Comparison of ENCODE assay signal across 14 cellular contexts in genomic region chr4:67436742-67437141, GRCh38.
DNase-seq lines count a peak whose midpoint lies in the region; ATAC-seq, FAIRE-seq and TF ChIP-seq lines count a peak whose summit lies in the region.
"Had no signal": no experiment of that assay in that cellular context is flagged by ENCODE, and none has a peak within 500 bp of the region (broad histone marks: within the 10 kb centered on the region; RNA-seq: fewer than 3 reads in every experiment).

No MANE protein-coding gene starts in this region.

- 51 to 79% (median 66%) methylated on average over 2 of the region's 2 CpGs for WGBS in small intestine, 3 donors

- H3K27ac ChIP-seq in left ventricle myocardium inferior (replicated peaks) (peak overlapping the region; percentile 49), WERI-Rb-1 (no peak overlapping the region), small intestine (ENCODE audit: low read depth in 1 of 2, low read length in 1 of 2) (no peak overlapping the region), Karpas-422 (ENCODE audit: low read length) (no peak overlapping the region)
- H3K27ac ChIP-seq: A549, VCaP had no signal

- no peaks in the 10 kb centered on the region for H3K9me2 ChIP-seq in Karpas-422 (replicated peaks; ENCODE audit: insufficient read depth, low read length)

- no peak overlapping the region for H2AFZ ChIP-seq in Karpas-422 (ENCODE audit: low read length)

- no peak overlapping the region for H3K9ac ChIP-seq in Karpas-422 (ENCODE audit: low read length)

- intact Hi-C loops in left ventricle myocardium inferior (cut with micrococcal nuclease) (no loop called here), Right ventricle myocardium inferior (cut with DNase I) (no loop called here)

- no peaks in the 10 kb centered on the region for H3K9me3 ChIP-seq in left ventricle myocardium inferior (replicated peaks)
- no peaks in the 10 kb centered on the region for H3K9me3 ChIP-seq in WERI-Rb-1 (ENCODE audit: severe bottlenecking)
- H3K9me3 ChIP-seq in small intestine (ENCODE audit: control insufficient read depth, low read depth): no peaks in the 10 kb centered on the region
- H3K9me3 ChIP-seq in Karpas-422 (ENCODE audit: low read length): no peaks in the 10 kb centered on the region
- H3K9me3 ChIP-seq: A549 had no signal

- ATAC-seq in Right ventricle myocardium inferior (no peak), HG03097 (IDR thresholded peaks at IDR 0.05; ENCODE audit: low FRiP score, unreplicated experiment) (peak; percentile 99), HG02840 (IDR thresholded peaks at IDR 0.05; ENCODE audit: low FRiP score, unreplicated experiment) (no peak)
- ATAC-seq: A549; activated T-cell treated with anti-CD3 and anti-CD28 coated beads, Interleukin-2, amount 50 U/mL, for 4 hours; stimulated activated memory B cell treated with anti-CD40 and anti-IgM and Interleukin-4, amounts not matched to agents 10 μg/mL and 1 μg/mL and 100 μg/mL, for 72 hours had no signal

- FAIRE-seq in small intestine (lab: Jason Lieb, UNC): no peak
- FAIRE-seq: A549 had no signal

- H3K27me3 ChIP-seq in left ventricle myocardium inferior (ENCODE audit: low read depth): no peaks in the 10 kb centered on the region
- no peaks in the 10 kb centered on the region for H3K27me3 ChIP-seq in WERI-Rb-1 (ENCODE audit: insufficient read depth, low read depth, severe bottlenecking)
- H3K27me3 ChIP-seq in small intestine (ENCODE audit: control insufficient read depth in 2 of 2, insufficient read depth in 2 of 2, low read length in 2 of 2): no peaks in the 10 kb centered on the region
- no peaks in the 10 kb centered on the region for H3K27me3 ChIP-seq in Karpas-422 (ENCODE audit: low read length)

- no peak for DNase-seq in left ventricle myocardium inferior
- DNase-seq in Right ventricle myocardium inferior (ENCODE audit: missing footprints): no peak
- DNase-seq in WERI-Rb-1: peak; percentile 38
- peak; percentile 8 for DNase-seq in small intestine
- DNase-seq in Karpas-422: no peak
- no peak for DNase-seq in activated CD4-positive, alpha-beta T cell treated with anti-CD3 and anti-CD28 coated beads for 48 hours
- DNase-seq: activated T-cell treated with anti-CD3 and anti-CD28 coated beads, Interleukin-2, amount 50 U/mL, for 4 hours; DND-41; RPMI8226 had no signal

- H3K79me2 ChIP-seq in Karpas-422 (ENCODE audit: low read length): no peaks in the 10 kb centered on the region

- H4K20me1 ChIP-seq in Karpas-422 (ENCODE audit: insufficient read depth, low read depth, low read length): no peaks in the 10 kb centered on the region

- no peaks in the 10 kb centered on the region for H3K4me1 ChIP-seq in left ventricle myocardium inferior
- H3K4me1 ChIP-seq in small intestine (ENCODE audit: control insufficient read depth in 2 of 2, insufficient read depth in 1 of 2, low read depth in 1 of 2, low read length in 1 of 2): no peaks in the 10 kb centered on the region
- H3K4me1 ChIP-seq in Karpas-422 (ENCODE audit: low read length): peaks cover 2% of the 10 kb centered on the region; the same call in 1 of the 2 replicates

- H3K4me2 ChIP-seq in Karpas-422 (ENCODE audit: low read depth, low read length, poor library complexity, severe bottlenecking): no peak overlapping the region
- H3K4me2 ChIP-seq: A549 had no signal

- TF ChIP-seq CTCF in left ventricle myocardium inferior (IDR thresholded peaks at IDR 0.05; ENCODE audit: borderline replicate concordance) (no peak), WERI-Rb-1 (IDR thresholded peaks at IDR 0.05; ENCODE audit: low read depth, low read length) (no peak)

- no peak overlapping the region for H3K4me3 ChIP-seq in left ventricle myocardium inferior
- no peak overlapping the region for H3K4me3 ChIP-seq in WERI-Rb-1 (ENCODE audit: low read depth, low read length)
- H3K4me3 ChIP-seq in small intestine (ENCODE audit: low read depth in 1 of 2, low read length in 2 of 2): no peak overlapping the region
- no peak overlapping the region for H3K4me3 ChIP-seq in Karpas-422 (ENCODE audit: low read length)
- H3K4me3 ChIP-seq: A549 had no signal

- peaks cover 10% of the 10 kb centered on the region for H3K36me3 ChIP-seq in left ventricle myocardium inferior
- H3K36me3 ChIP-seq in WERI-Rb-1: no peaks in the 10 kb centered on the region
- peaks cover 0 to 2% of the 10 kb centered on the region in 2 donors for H3K36me3 ChIP-seq in small intestine (ENCODE audit: control insufficient read depth in 2 of 2, insufficient read depth in 2 of 2, low read length in 2 of 2)
- H3K36me3 ChIP-seq in Karpas-422 (ENCODE audit: insufficient read depth, low read length): peaks cover 13% of the 10 kb centered on the region; the same call in 1 of the 2 replicates

Comparison
In these comparisons a context has a peak if more than half of its experiments do, and no peak if none do; other contexts are left out.
1. DNase-seq: peak in WERI-Rb-1 (single experiment) and small intestine (single experiment); none in left ventricle myocardium inferior (single experiment), Right ventricle myocardium inferior (single experiment), Karpas-422 (single experiment) and activated CD4-positive, alpha-beta T cell treated with anti-CD3 and anti-CD28 coated beads for 48 hours (single experiment).